Comparison of ENCODE assay signal across 10 cellular contexts in genomic region chr3:151008699-151009098, GRCh38. TPM values are rescaled to one million over a fixed set of nuclear protein-coding genes. Genes with fewer than 3 reads are reported as not detected.
DNase-seq lines count a peak whose midpoint lies in the region; TF ChIP-seq lines count a peak whose summit lies in the region.
"Had no signal": no experiment of that assay in that cellular context is flagged by ENCODE, and none has a peak within 500 bp of the region (broad histone marks: within the 10 kb centered on the region; RNA-seq: fewer than 3 reads in every experiment).

No MANE protein-coding gene starts in this region.

- TF ChIP-seq EP300 in tibial nerve (IDR thresholded peaks at IDR 0.05): no peak

- no peaks in the 10 kb centered on the region for H3K36me3 Mint-ChIP-seq in MCF 10A (ENCODE audit: insufficient read depth, unreplicated experiment)
- H3K36me3 Mint-ChIP-seq in activated T-helper 2 cell treated with anti-CD3 and anti-CD28 coated beads, Interferon-gamma antibody, Interleukin-2, Interleukin-4, amounts not matched to agents 10 μg/mL and 5 μg/mL and 100 μg/mL, durations not matched to agents 14 hours and 24 hours and 36 hours (ENCODE audit: low read depth): no peaks in the 10 kb centered on the region
- H3K36me3 Mint-ChIP-seq: activated CD8-positive, alpha-beta memory T cell treated with anti-CD3 and anti-CD28 coated beads, Interleukin-2, amount 10 ng/mL, durations not matched to agents 7 days and 5 days had no signal

- no peaks in the 10 kb centered on the region for H3K9me2 ChIP-seq in hepatocyte (replicated peaks; ENCODE audit: insufficient read depth)

- no peaks in the 10 kb centered on the region for H4K20me1 ChIP-seq in hepatocyte (ENCODE audit: insufficient read depth, poor library complexity, severe bottlenecking)

- DNase-seq in MCF 10A (ENCODE audit: unreplicated experiment) (peak; percentile 27), breast epithelium (ENCODE audit: low spot score in 2 of 2) (no peak), WERI-Rb-1 (no peak), hepatocyte (ENCODE audit: low spot score) (peak; percentile 37), tibial nerve (ENCODE audit: low spot score in 2 of 2) (no peak), cerebellar nuclear complex (lab: John Stamatoyannopoulos, UW) (no peak)
- DNase-seq in activated T-helper 2 cell treated with anti-CD3 and anti-CD28 coated beads, Interferon-gamma antibody, Interleukin-2, Interleukin-4, amounts not matched to agents 10 μg/mL and 5 μg/mL and 100 μg/mL, durations not matched to agents 14 hours and 24 hours and 36 hours (ENCODE audit: low spot score): no peak
- DNase-seq in activated naive CD4-positive, alpha-beta T cell treated with Interleukin-2 at 50 U/mL for 16 hours: no peak
- DNase-seq: activated CD8-positive, alpha-beta memory T cell treated with anti-CD3 and anti-CD28 coated beads, Interleukin-2, amount 10 ng/mL, durations not matched to agents 7 days and 5 days had no signal

- H3K36me3 ChIP-seq in breast epithelium (no peaks in the 10 kb centered on the region), WERI-Rb-1 (no peaks in the 10 kb centered on the region), hepatocyte (replicated peaks; ENCODE audit: insufficient read depth, low read depth) (no peaks in the 10 kb centered on the region), tibial nerve (no peaks in the 10 kb centered on the region)

- no peaks in the 10 kb centered on the region for H3K9me3 ChIP-seq in breast epithelium
- no peaks in the 10 kb centered on the region for H3K9me3 ChIP-seq in WERI-Rb-1 (ENCODE audit: severe bottlenecking)
- no peaks in the 10 kb centered on the region for H3K9me3 ChIP-seq in hepatocyte (ENCODE audit: low read depth)
- no peaks in the 10 kb centered on the region for H3K9me3 ChIP-seq in tibial nerve

- TF ChIP-seq CTCF in MCF 10A (IDR thresholded peaks at IDR 0.05; ENCODE audit: unreplicated experiment): peak; percentile 21
- no peak for TF ChIP-seq CTCF in breast epithelium (IDR thresholded peaks at IDR 0.05)
- TF ChIP-seq CTCF in WERI-Rb-1 (IDR thresholded peaks at IDR 0.05; ENCODE audit: low read depth, low read length): 0 out of 2 replicates have a peak, but pooled peaks have one; percentile 4
- TF ChIP-seq CTCF in hepatocyte (IDR thresholded peaks at IDR 0.05; ENCODE audit: poor library complexity): peak; percentile 42
- TF ChIP-seq CTCF in tibial nerve (IDR thresholded peaks at IDR 0.05): peak in 3 of 5 experiments; percentile 12 to 22 (median 14)

- H3K9me3 Mint-ChIP-seq in MCF 10A (ENCODE audit: unreplicated experiment): no peaks in the 10 kb centered on the region
- no peaks in the 10 kb centered on the region for H3K9me3 Mint-ChIP-seq in activated T-helper 2 cell treated with anti-CD3 and anti-CD28 coated beads, Interferon-gamma antibody, Interleukin-2, Interleukin-4, amounts not matched to agents 10 μg/mL and 5 μg/mL and 100 μg/mL, durations not matched to agents 14 hours and 24 hours and 36 hours

- no peaks in the 10 kb centered on the region for H3K4me1 ChIP-seq in breast epithelium
- no peaks in the 10 kb centered on the region for H3K4me1 ChIP-seq in hepatocyte (ENCODE audit: insufficient read depth)
- no peaks in the 10 kb centered on the region for H3K4me1 ChIP-seq in tibial nerve

- no peak overlapping the region for H3K4me3 Mint-ChIP-seq in MCF 10A (ENCODE audit: unreplicated experiment)
- H3K4me3 Mint-ChIP-seq in activated T-helper 2 cell treated with anti-CD3 and anti-CD28 coated beads, Interferon-gamma antibody, Interleukin-2, Interleukin-4, amounts not matched to agents 10 μg/mL and 5 μg/mL and 100 μg/mL, durations not matched to agents 14 hours and 24 hours and 36 hours (ENCODE audit: low read depth): no peak overlapping the region
- H3K4me3 Mint-ChIP-seq: activated CD8-positive, alpha-beta memory T cell treated with anti-CD3 and anti-CD28 coated beads, Interleukin-2, amount 10 ng/mL, durations not matched to agents 7 days and 5 days had no signal

- H3K27me3 Mint-ChIP-seq in MCF 10A (ENCODE audit: insufficient read depth, unreplicated experiment): no peaks in the 10 kb centered on the region
- peaks cover 6% of the 10 kb centered on the region for H3K27me3 Mint-ChIP-seq in activated T-helper 2 cell treated with anti-CD3 and anti-CD28 coated beads, Interferon-gamma antibody, Interleukin-2, Interleukin-4, amounts not matched to agents 10 μg/mL and 5 μg/mL and 100 μg/mL, durations not matched to agents 14 hours and 24 hours and 36 hours (ENCODE audit: low read depth)

- POLR2A ChIA-PET in MCF 10A (lab: Yijun Ruan, JAX): no interaction called here

- H3K4me1 Mint-ChIP-seq in MCF 10A (ENCODE audit: insufficient read depth, unreplicated experiment): peaks cover under 1% of the 10 kb centered on the region
- no peaks in the 10 kb centered on the region for H3K4me1 Mint-ChIP-seq in activated T-helper 2 cell treated with anti-CD3 and anti-CD28 coated beads, Interferon-gamma antibody, Interleukin-2, Interleukin-4, amounts not matched to agents 10 μg/mL and 5 μg/mL and 100 μg/mL, durations not matched to agents 14 hours and 24 hours and 36 hours (ENCODE audit: low read depth)
- H3K4me1 Mint-ChIP-seq: activated CD8-positive, alpha-beta memory T cell treated with anti-CD3 and anti-CD28 coated beads, Interleukin-2, amount 10 ng/mL, durations not matched to agents 7 days and 5 days had no signal

- CTCF ChIA-PET in MCF 10A (lab: Yijun Ruan, JAX): interaction anchor here (0.6 to 2.1 kb wide), 5 partner anchors 12 to 137 kb away, joined by 3 to 5 read pairs (median 3); no protein-coding TSS in a partner anchor

- BruUV-seq in MCF 10A (replicated peaks; lab: Mats Ljungman, UMichigan): no TSS peak

- H3K4me3 ChIP-seq in breast epithelium (no peak overlapping the region), WERI-Rb-1 (ENCODE audit: low read depth, low read length) (no peak overlapping the region), hepatocyte (no peak overlapping the region), tibial nerve (no peak overlapping the region)

- H2AFZ ChIP-seq in hepatocyte: no peak overlapping the region

- no peaks in the 10 kb centered on the region for H3K79me2 ChIP-seq in hepatocyte

- 44% methylated on average over 2 of the region's 2 CpGs for WGBS in hepatocyte (ENCODE audit: low lambda C conversion rate, missing lambda C conversion rate)
- 26 to 39% methylated on average over 2 of the region's 2 CpGs for WGBS in tibial nerve, 2 donors

- no peak overlapping the region for H3K4me2 ChIP-seq in hepatocyte

- no peak overlapping the region for H3K27ac ChIP-seq in breast epithelium
- no peak overlapping the region for H3K27ac ChIP-seq in WERI-Rb-1
- no peak overlapping the region for H3K27ac ChIP-seq in hepatocyte
- H3K27ac ChIP-seq in tibial nerve: no peak overlapping the region

- H3K27ac Mint-ChIP-seq in MCF 10A (ENCODE audit: low read depth, unreplicated experiment): no peak overlapping the region
- no peak overlapping the region for H3K27ac Mint-ChIP-seq in activated T-helper 2 cell treated with anti-CD3 and anti-CD28 coated beads, Interferon-gamma antibody, Interleukin-2, Interleukin-4, amounts not matched to agents 10 μg/mL and 5 μg/mL and 100 μg/mL, durations not matched to agents 14 hours and 24 hours and 36 hours
- H3K27ac Mint-ChIP-seq: activated CD8-positive, alpha-beta memory T cell treated with anti-CD3 and anti-CD28 coated beads, Interleukin-2, amount 10 ng/mL, durations not matched to agents 7 days and 5 days had no signal

- H3K27me3 ChIP-seq in breast epithelium (no peaks in the 10 kb centered on the region), WERI-Rb-1 (ENCODE audit: insufficient read depth, low read depth, severe bottlenecking) (peaks cover 69% of the 10 kb centered on the region), hepatocyte (no peaks in the 10 kb centered on the region), tibial nerve (no peaks in the 10 kb centered on the region)

- TF ChIP-seq POLR2A in breast epithelium (IDR thresholded peaks at IDR 0.05) (no peak), tibial nerve (IDR thresholded peaks at IDR 0.05) (no peak)

- intact Hi-C loops in MCF 10A (cut with micrococcal nuclease): loop anchor here (1.0 kb wide), 2 partner anchors 78 to 138 kb away; no protein-coding TSS in a partner anchor
- intact Hi-C loops in breast epithelium (cut with DNase I; ENCODE audit: low total_unique reads): no loop called here
- intact Hi-C loops in activated T-helper 2 cell treated with anti-CD3 and anti-CD28 coated beads, Interferon-gamma antibody, Interleukin-2, Interleukin-4, amounts not matched to agents 10 μg/mL and 5 μg/mL and 100 μg/mL, durations not matched to agents 14 hours and 24 hours and 36 hours (cut with micrococcal nuclease): no loop called here

RNA-seq across cellular contexts. Expression of gene CLRN1, which starts 36.2 kb away (rescaled TPM):
- not detected in 2 replicates for total RNA-seq in MCF 10A (2022)
- total RNA-seq in breast epithelium: not detected
- not detected in 2 replicates for total RNA-seq in hepatocyte
- polyA plus RNA-seq in hepatocyte: not detected in 2 replicates
- not detected for total RNA-seq in tibial nerve
- not detected in 2 replicates for total RNA-seq in activated T-helper 2 cell treated with anti-CD3 and anti-CD28 coated beads, Interferon-gamma antibody, Interleukin-2, Interleukin-4, amounts not matched to agents 10 μg/mL and 5 μg/mL and 100 μg/mL, durations not matched to agents 14 hours and 24 hours and 36 hours
- total RNA-seq: activated CD8-positive, alpha-beta memory T cell treated with anti-CD3 and anti-CD28 coated beads, Interleukin-2, amount 10 ng/mL, durations not matched to agents 7 days and 5 days had no signal
- polyA plus RNA-seq: esophagus had no signal

Comparison
In these comparisons a context has a peak if more than half of its experiments do, and no peak if none do; other contexts are left out.
1. DNase-seq: peak in MCF 10A (single experiment) and hepatocyte (single experiment); none in breast epithelium (0 of 2), WERI-Rb-1 (single experiment), tibial nerve (0 of 2), cerebellar nuclear complex (0 of 2), activated T-helper 2 cell treated with anti-CD3 and anti-CD28 coated beads, Interferon-gamma antibody, Interleukin-2, Interleukin-4, amounts not matched to agents 10 μg/mL and 5 μg/mL and 100 μg/mL, durations not matched to agents 14 hours and 24 hours and 36 hours (single experiment) and activated naive CD4-positive, alpha-beta T cell treated with Interleukin-2 at 50 U/mL for 16 hours (single experiment).
2. CTCF ChIP-seq: peak in MCF 10A (single experiment), WERI-Rb-1 (single experiment), hepatocyte (single experiment) and tibial nerve (3 of 5); none in breast epithelium (0 of 3).